Comparison of ENCODE assay signal across 33 cellular contexts in the genomic region with DNA sequence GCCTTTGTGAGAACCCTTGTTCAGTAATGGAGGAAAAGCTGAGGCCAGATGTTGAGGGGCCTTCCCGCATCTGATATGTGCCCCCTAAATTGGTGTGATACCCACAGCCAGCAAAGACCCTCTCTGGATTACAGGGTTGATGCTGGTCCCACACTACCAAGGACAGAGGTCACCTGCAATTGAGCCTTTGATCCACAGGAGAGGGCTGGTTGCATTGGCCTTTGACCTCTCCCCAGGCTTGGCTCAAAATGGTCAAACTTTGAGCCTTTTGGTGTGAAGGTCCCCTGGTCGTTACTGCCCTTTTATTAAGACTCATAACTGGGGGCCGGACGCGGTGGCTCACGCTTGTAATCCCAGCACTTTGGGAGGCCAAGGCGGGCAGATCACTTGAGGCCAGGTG. TPM values are rescaled to one million over a fixed set of nuclear protein-coding genes. Genes with fewer than 3 reads are reported as not detected.
"Had no signal": no experiment of that assay in that cellular context is flagged by ENCODE, and none has a peak within 500 bp of the region (broad histone marks: within the 10 kb centered on the region; RNA-seq: fewer than 3 reads in every experiment).

No MANE protein-coding gene starts in this region.

- H3K4me3 Mint-ChIP-seq: activated CD4-positive, alpha-beta T cell treated with anti-CD3 and anti-CD28 coated beads for 36 hours; activated CD4-positive, alpha-beta T cell treated with anti-CD3 and anti-CD28 coated beads, Interleukin-2, amount 10 ng/mL, durations not matched to agents 7 days and 5 days; activated CD8-positive, alpha-beta T cell treated with anti-CD3 and anti-CD28 coated beads, Interleukin-2, amount 10 ng/mL, durations not matched to agents 7 days and 5 days; activated naive CD4-positive, alpha-beta T cell treated with anti-CD3 and anti-CD28 coated beads, Interleukin-2, amount 50 U/mL, for 24 hours; activated naive CD8-positive, alpha-beta T cell treated with anti-CD3 and anti-CD28 coated beads, Interleukin-2, amount 10 ng/mL, durations not matched to agents 7 days and 5 days; activated T-cell treated with anti-CD3 and anti-CD28 coated beads, Interleukin-2, amount 50 U/mL, for 24 hours; T-helper 1 cell treated with Interleukin-12 subunit alpha and Interleukin-12 subunit beta and Interleukin-4 antibody, amounts not matched to agents 30 μg/mL and 1 μg/mL, for 36 hours; T-helper 2 cell treated with Interferon-gamma antibody and Interleukin-4, amounts not matched to agents 5 μg/mL and 100 μg/mL, for 36 hours had no signal

- H3K36me3 ChIP-seq: breast epithelium, Peyer's patch, SJCRH30 had no signal

- ATAC-seq: activated CD4-positive, alpha-beta T cell treated with anti-CD3 and anti-CD28 coated beads for 36 hours; activated CD4-positive, CD25-positive, alpha-beta regulatory T cell treated with anti-CD3 and anti-CD28 coated beads, Interleukin-2, amount 50 U/mL, for 24 hours; activated CD8-positive, alpha-beta T cell treated with anti-CD3 and anti-CD28 coated beads, Interleukin-2, amount 10 ng/mL, durations not matched to agents 7 days and 5 days; body of pancreas; PC-3 had no signal

- H3K4me1 Mint-ChIP-seq: activated CD4-positive, alpha-beta T cell treated with anti-CD3 and anti-CD28 coated beads for 36 hours; activated CD4-positive, alpha-beta T cell treated with anti-CD3 and anti-CD28 coated beads, Interleukin-2, amount 10 ng/mL, durations not matched to agents 7 days and 5 days; activated naive CD4-positive, alpha-beta T cell treated with anti-CD3 and anti-CD28 coated beads, Interleukin-2, amount 50 U/mL, for 24 hours; activated naive CD8-positive, alpha-beta T cell treated with anti-CD3 and anti-CD28 coated beads, Interleukin-2, amount 10 ng/mL, durations not matched to agents 7 days and 5 days had no signal

- DNase-seq: activated CD4-positive, alpha-beta T cell treated with anti-CD3 and anti-CD28 coated beads for 36 hours; activated CD4-positive, alpha-beta T cell treated with anti-CD3 and anti-CD28 coated beads, Interleukin-2, amount 10 ng/mL, durations not matched to agents 7 days and 5 days; activated CD4-positive, alpha-beta T cell treated with anti-CD3 and anti-CD28 coated beads, Interleukin-2, amount 50 U/mL, for 48 hours; activated CD8-positive, alpha-beta T cell treated with anti-CD3 and anti-CD28 coated beads, Interleukin-2, amount 10 ng/mL, durations not matched to agents 7 days and 5 days; activated gamma-delta T cell; activated naive CD4-positive, alpha-beta T cell treated with Interleukin-2 at 50 U/mL for 16 hours; activated naive CD8-positive, alpha-beta T cell treated with anti-CD3 and anti-CD28 coated beads, Interleukin-2, amount 10 ng/mL, durations not matched to agents 7 days and 5 days; activated T-cell treated with anti-CD3 and anti-CD28 coated beads, Interleukin-2, amount 50 U/mL, for 24 hours; amygdala; body of pancreas; KG1; MM.1S; MV-4-11; NCI-H187; NCI-H2081; NCI-H2227 treated with DMSO at 0.1 percent for 48 hours; NCI-H510A treated with DMSO at 0.1 percent for 48 hours; NCI-H774; PC-3; Peyer's patch; Right ventricle myocardium superior; SJCRH30 had no signal

- H3K27ac Mint-ChIP-seq: activated CD4-positive, alpha-beta T cell treated with anti-CD3 and anti-CD28 coated beads for 36 hours; activated CD4-positive, alpha-beta T cell treated with anti-CD3 and anti-CD28 coated beads, Interleukin-2, amount 10 ng/mL, durations not matched to agents 7 days and 5 days; activated CD8-positive, alpha-beta T cell treated with anti-CD3 and anti-CD28 coated beads, Interleukin-2, amount 10 ng/mL, durations not matched to agents 7 days and 5 days; activated naive CD4-positive, alpha-beta T cell treated with anti-CD3 and anti-CD28 coated beads, Interleukin-2, amount 50 U/mL, for 24 hours; activated naive CD8-positive, alpha-beta T cell treated with anti-CD3 and anti-CD28 coated beads, Interleukin-2, amount 10 ng/mL, durations not matched to agents 7 days and 5 days; activated T-cell treated with anti-CD3 and anti-CD28 coated beads, Interleukin-2, amount 50 U/mL, for 24 hours; activated T-helper 2 cell treated with anti-CD3 and anti-CD28 coated beads, Interferon-gamma antibody, Interleukin-2, Interleukin-4, amounts not matched to agents 10 μg/mL and 5 μg/mL and 100 μg/mL, durations not matched to agents 14 hours and 24 hours and 36 hours; T-helper 1 cell treated with Interleukin-12 subunit alpha and Interleukin-12 subunit beta and Interleukin-4 antibody, amounts not matched to agents 30 μg/mL and 1 μg/mL, for 36 hours; T-helper 2 cell treated with Interferon-gamma antibody and Interleukin-4, amounts not matched to agents 5 μg/mL and 100 μg/mL, for 36 hours had no signal

- H3K9me3 ChIP-seq: body of pancreas, breast epithelium, Peyer's patch, SJCRH30 had no signal

- H3K36me3 Mint-ChIP-seq: activated naive CD4-positive, alpha-beta T cell treated with anti-CD3 and anti-CD28 coated beads, Interleukin-2, amount 50 U/mL, for 24 hours; activated naive CD8-positive, alpha-beta T cell treated with anti-CD3 and anti-CD28 coated beads, Interleukin-2, amount 10 ng/mL, durations not matched to agents 7 days and 5 days had no signal

- H3K27me3 Mint-ChIP-seq: activated CD4-positive, alpha-beta T cell treated with anti-CD3 and anti-CD28 coated beads for 36 hours; activated CD4-positive, alpha-beta T cell treated with anti-CD3 and anti-CD28 coated beads, Interleukin-2, amount 10 ng/mL, durations not matched to agents 7 days and 5 days; activated naive CD4-positive, alpha-beta T cell treated with anti-CD3 and anti-CD28 coated beads, Interleukin-2, amount 50 U/mL, for 24 hours; activated naive CD8-positive, alpha-beta T cell treated with anti-CD3 and anti-CD28 coated beads, Interleukin-2, amount 10 ng/mL, durations not matched to agents 7 days and 5 days; activated T-cell treated with anti-CD3 and anti-CD28 coated beads, Interleukin-2, amount 50 U/mL, for 24 hours had no signal

- H3K27ac ChIP-seq: body of pancreas, breast epithelium, Peyer's patch, RWPE1, SJCRH30, SK-N-MC had no signal

- H3K4me3 ChIP-seq: body of pancreas, breast epithelium, Peyer's patch, SJCRH30, SK-N-MC had no signal

- H3K27me3 ChIP-seq: body of pancreas, breast epithelium, Peyer's patch, SJCRH30 had no signal

- H3K4me1 ChIP-seq: body of pancreas, breast epithelium, Peyer's patch, SJCRH30 had no signal

- H3K9me3 Mint-ChIP-seq: activated CD4-positive, alpha-beta T cell treated with anti-CD3 and anti-CD28 coated beads, Interleukin-2, amount 10 ng/mL, durations not matched to agents 7 days and 5 days; activated naive CD4-positive, alpha-beta T cell treated with anti-CD3 and anti-CD28 coated beads, Interleukin-2, amount 50 U/mL, for 24 hours; activated naive CD8-positive, alpha-beta T cell treated with anti-CD3 and anti-CD28 coated beads, Interleukin-2, amount 10 ng/mL, durations not matched to agents 7 days and 5 days; activated T-cell treated with anti-CD3 and anti-CD28 coated beads, Interleukin-2, amount 50 U/mL, for 24 hours; activated T-helper 2 cell treated with anti-CD3 and anti-CD28 coated beads, Interferon-gamma antibody, Interleukin-2, Interleukin-4, amounts not matched to agents 10 μg/mL and 5 μg/mL and 100 μg/mL, durations not matched to agents 14 hours and 24 hours and 36 hours; T-helper 1 cell treated with Interleukin-12 subunit alpha and Interleukin-12 subunit beta and Interleukin-4 antibody, amounts not matched to agents 30 μg/mL and 1 μg/mL, for 36 hours; T-helper 2 cell treated with Interferon-gamma antibody and Interleukin-4, amounts not matched to agents 5 μg/mL and 100 μg/mL, for 36 hours had no signal

- FAIRE-seq: astrocyte, TTC549 had no signal

RNA-seq across cellular contexts. Expression of a gene that starts 43.1 kb away (rescaled TPM):
- total RNA-seq: LHCN-M2, PC-3, Peyer's patch had no signal
